ENCODE assay signal across 12 cellular contexts in genomic region chr22:40449676-40450035, GRCh38.
DNase-seq lines count a peak whose midpoint lies in the region; ATAC-seq and TF ChIP-seq lines count a peak whose summit lies in the region.
"Had no signal": no experiment of that assay in that cellular context is flagged by ENCODE, and none has a peak within 500 bp of the region (broad histone marks: within the 10 kb centered on the region; RNA-seq: fewer than 3 reads in every experiment).

No MANE protein-coding gene starts in this region.

- no peak overlapping the region for H3K4me2 ChIP-seq in OCI-LY7 (ENCODE audit: low read length)

- peaks cover 87% of the 10 kb centered on the region for H3K79me2 ChIP-seq in OCI-LY7 (ENCODE audit: insufficient read depth, low read depth, low read length)

- no peak overlapping the region for H3K27ac ChIP-seq in OCI-LY7 (ENCODE audit: low read depth, low read length, poor library complexity, severe bottlenecking)

- TF ChIP-seq CTCF in astrocyte of the cerebellum (IDR thresholded peaks at IDR 0.05; ENCODE audit: low read depth, low read length, missing control alignments), result no peak
- TF ChIP-seq CTCF in OCI-LY7 (conservative IDR thresholded peaks at IDR 0.05; ENCODE audit: low read length), result no peak

- H3K36me3 ChIP-seq in OCI-LY7 (ENCODE audit: insufficient read depth, low read length), result peaks cover 71% of the 10 kb centered on the region

- DNase-seq in A172 (ENCODE audit: low spot score), result peak; percentile 21
- DNase-seq in EH (ENCODE audit: low read depth), result peak; percentile 88
- DNase-seq in astrocyte of the cerebellum (ENCODE audit: low read depth), result peak; percentile 70
- DNase-seq in iris pigment epithelial cell (ENCODE audit: low read depth), result peak; percentile 55
- no peak for DNase-seq in activated CD4-positive, alpha-beta T cell treated with anti-CD3 and anti-CD28 coated beads, Interleukin-2, amount 50 U/mL, for 1 hour
- no peak for DNase-seq in OCI-LY7 (ENCODE audit: low spot score)
- DNase-seq: activated T-cell treated with anti-CD3 and anti-CD28 coated beads, Interleukin-2, amount 50 U/mL, for 4 hours; Karpas-422; nephron progenitor cell; stimulated activated CD4-positive, alpha-beta T cell treated with anti-CD3 and anti-CD28 coated beads, Interleukin-1b, Interleukin-23, amount 100 ng/mL, for 48 hours had no signal

- H3K4me1 ChIP-seq in OCI-LY7 (ENCODE audit: insufficient read depth, low read length, poor library complexity, severe bottlenecking), result peaks cover 31% of the 10 kb centered on the region

- no peaks in the 10 kb centered on the region for H4K20me1 ChIP-seq in OCI-LY7 (ENCODE audit: insufficient read depth, low read length)

- H3K9me2 ChIP-seq in OCI-LY7 (ENCODE audit: insufficient read depth, low read length), result no peaks in the 10 kb centered on the region

- H2AFZ ChIP-seq in OCI-LY7 (ENCODE audit: low read length), result no peak overlapping the region

- peaks cover 7% of the 10 kb centered on the region for H3K9me3 ChIP-seq in OCI-LY7 (ENCODE audit: low read length)

- in situ Hi-C loops in astrocyte of the cerebellum (cut with HindIII; ENCODE audit: low sequenced_read_pairs), result no loop called here

- CTCF ChIA-PET in OCI-LY7 (lab: Charles Lee; ENCODE audit: unreplicated experiment), result no interaction called here

- H3K4me3 ChIP-seq in astrocyte of the cerebellum (ENCODE audit: low read depth, low read length), result no peak overlapping the region
- no peak overlapping the region for H3K4me3 ChIP-seq in OCI-LY7 (ENCODE audit: low read depth, low read length, poor library complexity, severe bottlenecking)

- intact Hi-C loops in OCI-LY7 (cut with micrococcal nuclease; ENCODE audit: unreplicated experiment), result no loop called here

- POLR2A ChIA-PET in OCI-LY7 (lab: Charles Lee), result no interaction called here

- no TSS peak for BruUV-seq in OCI-LY7 (replicated peaks; lab: Mats Ljungman, UMichigan)

- ATAC-seq in HG02938 (IDR thresholded peaks at IDR 0.05; ENCODE audit: unreplicated experiment) (no peak), GM18519 (IDR thresholded peaks at IDR 0.05; ENCODE audit: low FRiP score, unreplicated experiment) (no peak)
- ATAC-seq: activated T-cell treated with anti-CD3 and anti-CD28 coated beads, Interleukin-2, amount 50 U/mL, for 4 hours had no signal

Comparison
In these comparisons a context has a peak if more than half of its experiments do, and no peak if none do; other contexts are left out.
1. DNase-seq: peak in A172 (single experiment), EH (single experiment), astrocyte of the cerebellum (single experiment) and iris pigment epithelial cell (single experiment); none in activated CD4-positive, alpha-beta T cell treated with anti-CD3 and anti-CD28 coated beads, Interleukin-2, amount 50 U/mL, for 1 hour (single experiment) and OCI-LY7 (single experiment).